1 cellular context compared by ENCODE assay signal in genomic region chr12:74552201-74552600, GRCh38.
TF ChIP-seq lines count a peak whose summit lies in the region.

No MANE protein-coding gene starts in this region.

TF ChIP-seq in GM23338, 12 proteins besides CTCF, POLR2A, EP300 and RAD21 (continued from another document):
- TF ChIP-seq ZNF462 (CRISPR knock-in tag; IDR thresholded peaks at IDR 0.05) (no peak), ZNF114 (CRISPR knock-in tag; IDR thresholded peaks at IDR 0.05) (no peak), REST (IDR thresholded peaks at IDR 0.05; ENCODE audit: unreplicated experiment) (no peak), CREB1 (CRISPR knock-in tag; IDR thresholded peaks at IDR 0.05; ENCODE audit: low read depth) (no peak), STAT1 (IDR thresholded peaks at IDR 0.05; ENCODE audit: unreplicated experiment) (no peak), POLR2AphosphoS5 (IDR thresholded peaks at IDR 0.05; ENCODE audit: low read depth) (no peak)
